In genomic region chr2:238149841-238150572, GRCh38 we compare ENCODE assay signal across 18 cellular contexts. TPM values are rescaled to one million over a fixed set of nuclear protein-coding genes. Genes with fewer than 3 reads are reported as not detected.
"Had no signal": no experiment of that assay in that cellular context is flagged by ENCODE, and none has a peak within 500 bp of the region (broad histone marks: within the 10 kb centered on the region; RNA-seq: fewer than 3 reads in every experiment).

No MANE protein-coding gene starts in this region.

- H3K4me3 ChIP-seq: esophagus squamous epithelium, pancreas, skin epidermis, suprapubic skin had no signal

- FAIRE-seq: pancreas had no signal

- DNase-seq: activated CD4-positive, alpha-beta T cell treated with anti-CD3 and anti-CD28 coated beads, Interleukin-2, amount 50 U/mL, for 1 hour; activated naive CD4-positive, alpha-beta T cell; activated T-cell treated with anti-CD3 and anti-CD28 coated beads for 4 hours; anterior cingulate cortex; brain microvascular endothelial cell; cortex of kidney; effector CD4-positive, alpha-beta T cell; esophagus squamous epithelium; hypothalamus; stimulated activated CD4-positive, alpha-beta T cell treated with anti-CD3 and anti-CD28 coated beads, Interleukin-15, amount 100 ng/mL, for 24 hours; stimulated activated CD4-positive, alpha-beta T cell treated with anti-CD3 and anti-CD28 coated beads, Interleukin-4, amount 100 ng/mL, for 1 hour; stimulated activated naive CD4-positive, alpha-beta T cell; trophoblast cell had no signal

- H3K27me3 ChIP-seq: brain microvascular endothelial cell, esophagus squamous epithelium, pancreas, suprapubic skin had no signal

- ATAC-seq: activated CD4-positive, CD25-positive, alpha-beta regulatory T cell treated with anti-CD3 and anti-CD28 coated beads, Interleukin-2, amount 50 U/mL, for 24 hours; pancreas had no signal

- H3K4me1 ChIP-seq: pancreas, suprapubic skin had no signal

- H3K9me3 ChIP-seq: esophagus squamous epithelium, pancreas, suprapubic skin had no signal

- H3K27ac ChIP-seq: brain microvascular endothelial cell, esophagus squamous epithelium, pancreas, skin epidermis, suprapubic skin had no signal

- H3K36me3 ChIP-seq: brain microvascular endothelial cell, esophagus squamous epithelium, pancreas, suprapubic skin had no signal

RNA-seq across cellular contexts. Expression of gene ERFE, which starts 8.8 kb away (rescaled TPM):
- total RNA-seq: lower leg skin, suprapubic skin had no signal
